Comparison of ENCODE assay signal across 15 cellular contexts in genomic region chr20:35641743-35642142, GRCh38. TPM values are rescaled to one million over a fixed set of nuclear protein-coding genes. Genes with fewer than 3 reads are reported as not detected.
A peak's percentile ranks its signal among the peaks of the same experiment; 100 is the strongest.
DNase-seq lines count a peak whose midpoint lies in the region; ATAC-seq and TF ChIP-seq lines count a peak whose summit lies in the region.
"Had no signal": no experiment of that assay in that cellular context is flagged by ENCODE, and none has a peak within 500 bp of the region (broad histone marks: within the 10 kb centered on the region; RNA-seq: fewer than 3 reads in every experiment).

No MANE protein-coding gene starts in this region.

- no peak overlapping the region for H3K27ac ChIP-seq in CD4-positive, CD25-positive, alpha-beta regulatory T cell (ENCODE audit: insufficient read depth, low read length, poor library complexity, severe bottlenecking)

- H3K4me3 Mint-ChIP-seq in CD4-positive, CD25-positive, alpha-beta regulatory T cell: no peak overlapping the region
- H3K4me3 Mint-ChIP-seq in memory B cell: no peak overlapping the region
- H3K4me3 Mint-ChIP-seq in glutamatergic neuron (ENCODE audit: unreplicated experiment): no peak overlapping the region

- peaks cover 4% of the 10 kb centered on the region for H3K36me3 ChIP-seq in CD4-positive, CD25-positive, alpha-beta regulatory T cell (ENCODE audit: control insufficient read depth, insufficient read depth, low read length)

- H3K4me1 Mint-ChIP-seq in CD4-positive, CD25-positive, alpha-beta regulatory T cell: peaks cover 55 to 88% (median 68%) of the 10 kb centered on the region in 4 donors
- H3K4me1 Mint-ChIP-seq in memory B cell: peaks cover 52% of the 10 kb centered on the region
- peaks cover 52% of the 10 kb centered on the region for H3K4me1 Mint-ChIP-seq in glutamatergic neuron (ENCODE audit: low read depth, unreplicated experiment)

- no peak overlapping the region for H3K4me3 ChIP-seq in CD4-positive, CD25-positive, alpha-beta regulatory T cell (ENCODE audit: low read depth, low read length)

- no peaks in the 10 kb centered on the region for H3K36me3 Mint-ChIP-seq in CD4-positive, CD25-positive, alpha-beta regulatory T cell
- H3K36me3 Mint-ChIP-seq in memory B cell (peaks cover 3% of the 10 kb centered on the region), glutamatergic neuron (ENCODE audit: unreplicated experiment) (no peaks in the 10 kb centered on the region)

- no peaks in the 10 kb centered on the region for H3K27me3 ChIP-seq in CD4-positive, CD25-positive, alpha-beta regulatory T cell (ENCODE audit: control insufficient read depth, insufficient read depth, low read length)

- H3K4me1 ChIP-seq in CD4-positive, CD25-positive, alpha-beta regulatory T cell (ENCODE audit: control insufficient read depth, insufficient read depth, low read length, poor library complexity, severe bottlenecking): peaks cover 9% of the 10 kb centered on the region

- H3K9me3 Mint-ChIP-seq in CD4-positive, CD25-positive, alpha-beta regulatory T cell: no peaks in the 10 kb centered on the region
- H3K9me3 Mint-ChIP-seq in memory B cell (no peaks in the 10 kb centered on the region), glutamatergic neuron (ENCODE audit: unreplicated experiment) (peaks cover 3% of the 10 kb centered on the region)

- no peaks in the 10 kb centered on the region for H3K27me3 Mint-ChIP-seq in CD4-positive, CD25-positive, alpha-beta regulatory T cell
- H3K27me3 Mint-ChIP-seq in memory B cell: no peaks in the 10 kb centered on the region
- H3K27me3 Mint-ChIP-seq in glutamatergic neuron (ENCODE audit: unreplicated experiment): peaks cover 3% of the 10 kb centered on the region

- DNase-seq in CD4-positive, CD25-positive, alpha-beta regulatory T cell: no peak
- DNase-seq in GF-D8 (lab: John Stamatoyannopoulos, UW): peak; percentile 67
- DNase-seq in memory B cell (ENCODE audit: low spot score in 2 of 2): no peak
- no peak for DNase-seq in glutamatergic neuron
- DNase-seq in cerebellum (ENCODE audit: low spot score): no peak
- no peak for DNase-seq in stimulated activated CD4-positive, alpha-beta T cell treated with anti-CD3 and anti-CD28 coated beads, Interleukin-4, amount 100 ng/mL, for 24 hours
- DNase-seq: DMS 273 treated with DMSO at 0.1 percent for 48 hours, MM.1S, NCI-H1436 treated with DMSO at 0.1 percent for 48 hours, NCI-H2081 treated with DMSO at 0.1 percent for 48 hours, NCI-H345, NCI-H526 treated with DMSO at 0.1 percent for 48 hours, SK-N-SH had no signal

- peak overlapping the region; percentile 6 to 82 (median 53) for H3K27ac Mint-ChIP-seq in CD4-positive, CD25-positive, alpha-beta regulatory T cell
- peak overlapping the region; percentile 5 for H3K27ac Mint-ChIP-seq in memory B cell
- H3K27ac Mint-ChIP-seq in glutamatergic neuron (ENCODE audit: unreplicated experiment): no peak overlapping the region

- no peak for ATAC-seq in CD4-positive, CD25-positive, alpha-beta regulatory T cell (ENCODE audit: low read depth in 2 of 2)
- ATAC-seq in memory B cell (ENCODE audit: low read depth): no peak
- no peak for ATAC-seq in GM19035 (IDR thresholded peaks at IDR 0.05; ENCODE audit: unreplicated experiment)

- no peak for TF ChIP-seq CTCF in glutamatergic neuron (IDR thresholded peaks at IDR 0.05; ENCODE audit: partially characterized antibody, unreplicated experiment)

- H3K9me3 ChIP-seq in CD4-positive, CD25-positive, alpha-beta regulatory T cell (ENCODE audit: control insufficient read depth in 2 of 2, low read length in 2 of 2): no peaks in the 10 kb centered on the region
- H3K9me3 ChIP-seq: SK-N-SH had no signal

TF ChIP-seq in PFSK-1, 5 proteins besides CTCF, POLR2A, EP300 and RAD21:
- TF ChIP-seq SIN3A (IDR thresholded peaks at IDR 0.05; ENCODE audit: borderline replicate concordance, insufficient read depth, low read length): no peak
- no peak for TF ChIP-seq FOXP2 (optimal IDR thresholded peaks at IDR 0.05; ENCODE audit: borderline replicate concordance, extremely low read depth, extremely low read length, insufficient read depth)
- TF ChIP-seq POLR2AphosphoS5 (IDR thresholded peaks at IDR 0.05; ENCODE audit: low read depth, low read length): peak; percentile 38; the same call in 1 of the 2 replicates
- no peak for TF ChIP-seq REST (IDR thresholded peaks at IDR 0.05; ENCODE audit: insufficient read depth in 1 of 2, low read depth in 2 of 2, low read length in 2 of 2)
- TF ChIP-seq TAF1 (IDR thresholded peaks at IDR 0.05; ENCODE audit: borderline replicate concordance, insufficient read depth, low read length): no peak
TF ChIP-seq in PFSK-1: peak in this region for 1.

RNA-seq across cellular contexts. Expression of gene CPNE1, which starts 23.0 kb away (rescaled TPM):
- total RNA-seq in CD4-positive, CD25-positive, alpha-beta regulatory T cell: 246 TPM
- 100 to 1,000 TPM; 175 to 398 (median 338) TPM for polyA plus RNA-seq in CD4-positive, CD25-positive, alpha-beta regulatory T cell
- polyA plus RNA-seq in PFSK-1 (2012; ENCODE audit: insufficient read length, low read depth): 429 TPM
- total RNA-seq in glutamatergic neuron (ENCODE audit: unreplicated experiment) (327 TPM), cerebellum (56.9 TPM)

RNA-seq across cellular contexts. Expression of gene RBM12, which starts 23.0 kb away (rescaled TPM):
- 128 TPM for total RNA-seq in CD4-positive, CD25-positive, alpha-beta regulatory T cell
- polyA plus RNA-seq in CD4-positive, CD25-positive, alpha-beta regulatory T cell: 10 to 100 TPM; 46.6 to 58.0 (median 53.3) TPM
- 27.7 TPM for polyA plus RNA-seq in PFSK-1 (2012; ENCODE audit: insufficient read length, low read depth)
- total RNA-seq in glutamatergic neuron (ENCODE audit: unreplicated experiment): 147 TPM
- 79.5 TPM for total RNA-seq in cerebellum

RNA-seq across cellular contexts. Expression of gene SPAG4, which starts 26.1 kb away (rescaled TPM):
- 21.8 TPM for total RNA-seq in CD4-positive, CD25-positive, alpha-beta regulatory T cell
- polyA plus RNA-seq in CD4-positive, CD25-positive, alpha-beta regulatory T cell: 1 to 10 TPM in 1 of 4 donors, under 1 TPM in 3; 0.11 to 1.2 (median 0.34) TPM
- polyA plus RNA-seq in PFSK-1 (2012; ENCODE audit: insufficient read length, low read depth): 10.2 TPM
- total RNA-seq in glutamatergic neuron (ENCODE audit: unreplicated experiment) (5.0 TPM), cerebellum (0.64 TPM)

RNA-seq across cellular contexts. Expression of gene NFS1, which starts 57.4 kb away (rescaled TPM):
- 21.2 TPM for total RNA-seq in CD4-positive, CD25-positive, alpha-beta regulatory T cell
- polyA plus RNA-seq in CD4-positive, CD25-positive, alpha-beta regulatory T cell: 10 to 100 TPM; 22.3 to 32.6 (median 25.4) TPM
- polyA plus RNA-seq in PFSK-1 (2012; ENCODE audit: insufficient read length, low read depth): 33.4 TPM
- 13.9 TPM for total RNA-seq in glutamatergic neuron (ENCODE audit: unreplicated experiment)
- total RNA-seq in cerebellum: 27.2 TPM

RNA-seq across cellular contexts. Expression of gene ROMO1, which starts 57.5 kb away (rescaled TPM):
- total RNA-seq in CD4-positive, CD25-positive, alpha-beta regulatory T cell: 48.8 TPM
- polyA plus RNA-seq in CD4-positive, CD25-positive, alpha-beta regulatory T cell: 100 to 1,000 TPM; 295 to 378 (median 363) TPM
- 377 TPM for polyA plus RNA-seq in PFSK-1 (2012; ENCODE audit: insufficient read length, low read depth)
- total RNA-seq in glutamatergic neuron (ENCODE audit: unreplicated experiment) (103 TPM), cerebellum (49.3 TPM)
